In the genomic region with DNA sequence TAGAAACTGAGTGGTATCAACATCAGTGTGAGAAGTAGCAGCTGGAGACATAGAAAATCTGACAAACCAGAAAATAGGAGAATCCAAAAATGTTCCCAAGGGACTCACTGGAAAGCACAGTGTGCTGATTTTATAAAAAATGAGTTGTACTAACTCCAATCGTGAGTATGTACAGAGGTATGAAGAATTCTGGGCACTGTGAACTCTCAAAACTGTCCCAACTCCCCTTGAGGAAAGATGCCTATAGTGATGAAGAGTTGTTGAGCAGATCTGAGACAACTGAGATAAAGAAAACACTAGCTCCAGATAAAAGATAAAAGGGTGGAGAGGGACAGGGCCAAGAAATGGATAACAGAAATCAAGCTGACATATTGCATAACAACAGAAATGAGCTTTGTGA, we compare ENCODE assay signal across 32 cellular contexts.
"Had no signal": no experiment of that assay in that cellular context is flagged by ENCODE, and none has a peak within 500 bp of the region (broad histone marks: within the 10 kb centered on the region; RNA-seq: fewer than 3 reads in every experiment).

No MANE protein-coding gene starts in this region.

- DNase-seq: activated CD4-positive, alpha-beta memory T cell treated with anti-CD3 and anti-CD28 coated beads, Interleukin-2, amount 10 ng/mL, durations not matched to agents 7 days and 5 days; activated CD4-positive, alpha-beta T cell treated with anti-CD3 and anti-CD28 coated beads for 1 hour; activated CD4-positive, alpha-beta T cell treated with anti-CD3 and anti-CD28 coated beads for 48 hours; activated CD4-positive, CD25-positive, alpha-beta regulatory T cell; activated CD8-positive, alpha-beta memory T cell treated with anti-CD3 and anti-CD28 coated beads for 24 hours; activated CD8-positive, alpha-beta memory T cell treated with anti-CD3 and anti-CD28 coated beads, Interleukin-2, amount 10 ng/mL, durations not matched to agents 7 days and 5 days; activated CD8-positive, alpha-beta memory T cell treated with anti-CD3 and anti-CD28 coated beads, Interleukin-2, amount 50 U/mL, for 48 hours; activated effector memory CD4-positive, alpha-beta T cell treated with Interleukin-2 at 50 U/mL for 16 hours; activated naive CD4-positive, alpha-beta T cell treated with anti-CD3 and anti-CD28 coated beads, Interleukin-2, amount 50 U/mL, for 16 hours; activated naive CD8-positive, alpha-beta T cell treated with anti-CD3 and anti-CD28 coated beads for 36 hours; activated T-cell treated with anti-CD3 and anti-CD28 coated beads, Interleukin-2, amount 50 U/mL, for 48 hours; adrenal gland; NCI-H1092 treated with DMSO at 0.1 percent for 48 hours; NCI-H1417; NCI-H146; NCI-H187; NCI-H2029 treated with DMSO at 0.1 percent for 48 hours; NCI-H2107; NCI-H2171; NCI-H510A; NCI-H526; NCI-H748 treated with DMSO at 0.1 percent for 48 hours; NK-92 treated with Interleukin-12 subunit alpha and Interleukin-12 subunit beta, amount 100 ng/mL, for 24 hours; PC-3; Peyer's patch; RPMI8226; SW 1271; T-helper 1 cell; T-helper 2 cell; T-helper 9 cell; WERI-Rb-1 had no signal

- H3K36me3 ChIP-seq: adrenal gland, Peyer's patch, WERI-Rb-1 had no signal

- H3K4me1 ChIP-seq: adrenal gland, Peyer's patch had no signal

- ATAC-seq: activated CD8-positive, alpha-beta memory T cell treated with anti-CD3 and anti-CD28 coated beads, Interleukin-2, amount 10 ng/mL, durations not matched to agents 7 days and 5 days; K562; PC-3 had no signal

- H3K4me3 ChIP-seq: adrenal gland, K562, Peyer's patch had no signal

- H3K9me3 ChIP-seq: Peyer's patch had no signal

- H3K27me3 ChIP-seq: adrenal gland, Peyer's patch had no signal

- H3K27ac ChIP-seq: adrenal gland, Peyer's patch, WERI-Rb-1 had no signal
